1 cellular context compared by ENCODE assay signal in the genomic region with DNA sequence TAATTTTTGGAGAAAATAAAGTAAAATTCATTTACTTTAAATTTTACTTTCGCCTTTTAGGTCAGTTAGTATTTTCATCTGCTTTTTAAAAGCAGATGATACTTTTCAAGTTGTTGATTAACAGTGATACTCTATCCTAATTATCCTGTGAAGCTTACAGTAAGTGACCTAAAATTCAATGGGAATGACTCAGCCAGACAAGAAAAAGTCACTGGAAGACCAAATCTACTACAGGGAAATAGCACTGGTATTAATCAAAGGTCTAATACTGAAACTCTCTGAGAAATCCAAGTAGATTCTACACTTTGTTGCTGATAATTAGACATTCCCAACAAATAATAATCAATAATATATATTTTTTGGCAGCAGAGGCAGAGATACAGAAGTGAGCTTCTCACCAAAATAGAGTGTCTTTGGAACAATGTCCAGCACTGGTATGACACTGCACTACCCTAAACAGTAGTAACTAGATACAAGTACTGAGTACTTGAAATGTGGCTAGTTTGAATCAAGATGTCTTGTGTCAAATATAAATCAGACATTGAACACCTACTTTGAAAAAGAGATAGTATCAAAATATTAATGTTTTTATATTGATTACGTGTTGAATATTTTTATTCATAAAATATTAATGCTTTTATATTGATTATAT.
A peak's percentile ranks its signal among the peaks of the same experiment; 100 is the strongest.
TF ChIP-seq lines count a peak whose summit lies in the region.

No MANE protein-coding gene starts in this region.

TF ChIP-seq in SK-N-SH, 30 proteins besides CTCF, POLR2A, EP300 and RAD21:
- TF ChIP-seq JUND (IDR thresholded peaks at IDR 0.05) (peak; percentile 41), POLR2AphosphoS5 (IDR thresholded peaks at IDR 0.05; ENCODE audit: low read depth, low read length) (no peak), GATA2 (CRISPR knock-in tag; IDR thresholded peaks at IDR 0.05) (no peak), TCF12 (IDR thresholded peaks at IDR 0.05) (peak; percentile 22), RFX5 (IDR thresholded peaks at IDR 0.05; ENCODE audit: low read length) (no peak), FOXJ3 (CRISPR knock-in tag; IDR thresholded peaks at IDR 0.05) (no peak), SMC3 (IDR thresholded peaks at IDR 0.05; ENCODE audit: low read depth, low read length) (no peak), FOSL2 (IDR thresholded peaks at IDR 0.05; ENCODE audit: borderline replicate concordance, low read depth) (peak; percentile 62), NFIC (IDR thresholded peaks at IDR 0.05; ENCODE audit: borderline replicate concordance) (no peak)
- TF ChIP-seq, protein P1, sequence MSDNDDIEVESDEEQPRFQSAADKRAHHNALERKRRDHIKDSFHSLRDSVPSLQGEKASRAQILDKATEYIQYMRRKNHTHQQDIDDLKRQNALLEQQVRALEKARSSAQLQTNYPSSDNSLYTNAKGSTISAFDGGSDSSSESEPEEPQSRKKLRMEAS (IDR thresholded peaks at IDR 0.05; ENCODE audit: low read depth), result no peak
TF ChIP-seq in SK-N-SH: peak in this region for 3.
